ENCODE assay signal across 7 cellular contexts in the genomic region with DNA sequence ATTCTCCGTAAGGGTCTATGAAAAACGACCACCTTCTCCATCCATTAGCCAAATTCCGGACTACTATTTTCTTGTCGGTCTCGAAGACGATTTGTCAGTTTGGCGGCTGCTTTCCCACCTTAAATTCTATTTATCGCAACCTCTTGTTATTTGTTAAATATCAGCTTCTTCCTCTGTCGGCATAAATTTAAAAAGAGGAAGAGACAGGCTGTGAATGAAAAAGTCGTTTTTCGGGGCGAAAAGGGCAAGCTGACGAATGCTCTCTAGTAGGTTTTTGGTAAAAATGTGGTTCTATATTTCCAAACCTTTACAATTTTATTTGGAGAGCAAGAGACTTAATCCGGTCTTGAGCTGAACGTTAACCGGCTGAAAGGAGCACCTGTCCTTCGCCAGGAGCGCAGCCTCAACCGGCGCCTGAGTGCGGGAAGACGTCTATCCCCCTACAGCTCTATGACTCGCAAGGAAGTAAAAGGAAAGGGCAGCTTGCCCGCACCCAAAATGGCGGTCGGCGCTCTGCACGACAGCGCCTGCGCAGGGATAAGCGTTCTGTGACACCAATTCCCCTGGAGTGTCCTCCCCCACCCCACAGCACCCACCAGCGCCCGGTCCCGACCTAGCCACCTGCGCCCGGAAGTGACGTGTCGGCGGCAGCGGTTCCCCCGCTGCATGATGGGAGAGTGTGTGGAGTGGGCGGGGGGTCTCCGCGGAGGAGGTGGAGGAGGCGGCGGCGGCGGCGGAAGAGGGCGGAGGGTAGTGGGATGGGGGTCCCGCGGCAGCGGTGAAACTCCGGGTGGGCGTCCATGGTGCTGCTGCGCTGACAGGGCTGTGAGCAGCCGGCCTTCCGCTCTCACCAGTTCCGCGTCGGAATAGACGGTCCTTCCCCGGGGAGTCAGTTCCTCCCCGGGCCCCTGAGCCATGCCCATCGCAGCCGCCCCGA. TPM values are rescaled to one million over a fixed set of nuclear protein-coding genes. Genes with fewer than 3 reads are reported as not detected.
DNase-seq lines count a peak whose midpoint lies in the region; ATAC-seq, FAIRE-seq and TF ChIP-seq lines count a peak whose summit lies in the region.

A gene with protein sequence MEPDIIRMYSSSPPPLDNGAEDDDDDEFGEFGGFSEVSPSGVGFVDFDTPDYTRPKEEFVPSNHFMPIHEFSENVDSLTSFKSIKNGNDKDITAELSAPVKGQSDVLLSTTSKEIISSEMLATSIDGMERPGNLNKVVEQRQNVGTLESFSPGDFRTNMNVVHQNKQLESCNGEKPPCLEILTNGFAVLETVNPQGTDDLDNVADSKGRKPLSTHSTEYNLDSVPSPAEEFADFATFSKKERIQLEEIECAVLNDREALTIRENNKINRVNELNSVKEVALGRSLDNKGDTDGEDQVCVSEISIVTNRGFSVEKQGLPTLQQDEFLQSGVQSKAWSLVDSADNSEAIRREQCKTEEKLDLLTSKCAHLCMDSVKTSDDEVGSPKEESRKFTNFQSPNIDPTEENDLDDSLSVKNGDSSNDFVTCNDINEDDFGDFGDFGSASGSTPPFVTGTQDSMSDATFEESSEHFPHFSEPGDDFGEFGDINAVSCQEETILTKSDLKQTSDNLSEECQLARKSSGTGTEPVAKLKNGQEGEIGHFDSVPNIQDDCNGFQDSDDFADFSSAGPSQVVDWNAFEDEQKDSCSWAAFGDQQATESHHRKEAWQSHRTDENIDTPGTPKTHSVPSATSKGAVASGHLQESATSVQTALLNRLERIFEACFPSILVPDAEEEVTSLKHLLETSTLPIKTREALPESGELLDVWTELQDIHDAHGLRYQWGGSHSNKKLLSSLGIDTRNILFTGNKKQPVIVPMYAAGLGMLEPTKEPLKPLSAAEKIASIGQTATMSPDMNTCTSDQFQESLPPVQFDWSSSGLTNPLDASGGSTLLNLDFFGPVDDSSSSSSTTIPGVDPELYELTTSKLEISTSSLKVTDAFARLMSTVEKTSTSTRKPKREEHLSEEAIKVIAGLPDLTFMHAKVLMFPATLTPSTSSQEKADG (plus strand): TSS at position 662 of the 937 bp plus-strand sequence. CDS start 27,147 bp downstream, outside the sequence.

- WGBS in hepatocyte (ENCODE audit: low lambda C conversion rate, missing lambda C conversion rate) = under 1% methylated on average over 49 of the region's 67 CpGs

- H3K36me3 ChIP-seq in hepatocyte (replicated peaks; ENCODE audit: insufficient read depth, low read depth) = no peaks in the 10 kb centered on the region

- H3K79me2 ChIP-seq in hepatocyte = peaks cover 46% of the 10 kb centered on the region

- peak within 1 kb of the TSS; percentile 97 for H3K4me2 ChIP-seq in hepatocyte

- peak; percentile 89 for ATAC-seq in HG02981 (IDR thresholded peaks at IDR 0.05; ENCODE audit: unreplicated experiment)

- peak; percentile 97 for FAIRE-seq in GM18507 (lab: Jason Lieb, UNC)

- peak within 1 kb of the TSS; percentile 78 for H3K4me3 ChIP-seq in hepatocyte

- no peaks in the 10 kb centered on the region for H3K27me3 ChIP-seq in hepatocyte

- TF ChIP-seq CTCF in hepatocyte (IDR thresholded peaks at IDR 0.05; ENCODE audit: poor library complexity) = no peak

- H2AFZ ChIP-seq in hepatocyte = peak within 1 kb of the TSS; percentile 89

- H3K27ac ChIP-seq in hepatocyte = peak within 1 kb of the TSS; percentile 95

- DNase-seq in GM18507 (ENCODE audit: extremely low spot score, insufficient read length, low read depth) = peak; percentile 97
- DNase-seq in NCI-H2081 (lab: John Stamatoyannopoulos, UW) = peak; percentile 99 to 100
- DNase-seq in T1000 (lab: John Stamatoyannopoulos, UW) = peak; percentile 96
- DNase-seq in astrocyte of the hippocampus (ENCODE audit: low read depth, low spot score) = peak; percentile 100
- DNase-seq in hepatocyte (ENCODE audit: low spot score) = peak; percentile 99
- peak; percentile 96 for DNase-seq in retina

- H3K9me3 ChIP-seq in hepatocyte (ENCODE audit: low read depth) = no peaks in the 10 kb centered on the region

- no peaks in the 10 kb centered on the region for H3K4me1 ChIP-seq in hepatocyte (ENCODE audit: insufficient read depth)

- no peaks in the 10 kb centered on the region for H3K9me2 ChIP-seq in hepatocyte (replicated peaks; ENCODE audit: insufficient read depth)

- peaks cover 25% of the 10 kb centered on the region for H4K20me1 ChIP-seq in hepatocyte (ENCODE audit: insufficient read depth, poor library complexity, severe bottlenecking)

RNA-seq across cellular contexts. Expression of the gene that starts here (rescaled TPM):
- 44.7 and 50.9 TPM in 2 replicates for total RNA-seq in hepatocyte
- polyA plus RNA-seq in hepatocyte = 11.8 and 12.0 TPM in 2 replicates

Comparison
In these comparisons a context has a peak if more than half of its experiments do, and no peak if none do; other contexts are left out.
1. Peak in every context shown above with its lines: DNase-seq, ATAC-seq, H3K4me3 ChIP-seq and H3K27ac ChIP-seq.